ENCODE assay signal across 8 cellular contexts in the genomic region with DNA sequence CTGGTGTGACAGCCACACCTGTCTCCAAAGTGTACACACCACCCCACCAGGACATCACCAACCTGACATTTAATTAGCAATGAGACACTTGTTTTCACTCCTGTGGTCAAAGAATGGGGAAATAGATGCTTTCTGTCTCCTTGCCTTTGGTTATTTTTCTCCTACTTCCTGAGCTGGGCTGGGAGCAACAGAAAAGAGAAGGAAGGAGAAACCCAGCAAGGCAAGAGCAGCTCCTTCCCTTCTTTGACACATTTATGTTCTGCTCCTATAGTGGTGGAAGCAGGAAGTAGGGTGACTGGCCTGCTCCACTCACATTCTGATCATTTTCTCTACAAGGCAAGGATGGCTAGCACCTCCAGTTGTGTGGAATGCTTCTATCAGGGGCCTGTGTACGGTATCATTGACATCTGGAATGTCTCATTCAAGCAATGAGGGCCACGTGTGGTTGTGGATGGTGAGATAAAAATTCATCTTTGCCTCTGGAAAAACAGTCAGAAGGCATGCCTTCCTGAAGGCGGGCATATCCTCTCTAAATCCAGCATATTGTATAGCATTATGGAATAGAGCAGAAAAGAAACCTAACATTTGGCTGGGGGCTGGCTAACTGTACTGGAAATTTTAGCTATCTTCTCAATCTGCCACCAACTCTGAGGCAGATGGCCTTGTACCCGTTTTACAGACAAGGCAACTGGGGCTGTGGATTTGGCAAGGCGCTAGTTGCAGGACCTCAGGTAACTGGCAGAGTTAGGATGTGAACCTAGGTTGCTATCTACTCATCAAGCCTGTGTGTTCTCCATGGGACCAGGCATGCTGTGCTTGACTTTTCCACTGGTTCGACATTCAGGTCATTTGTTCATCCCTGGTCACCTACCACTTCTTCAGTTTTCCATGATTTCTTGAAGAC. TPM values are rescaled to one million over a fixed set of nuclear protein-coding genes. Genes with fewer than 3 reads are reported as not detected.
DNase-seq lines count a peak whose midpoint lies in the region; ATAC-seq and TF ChIP-seq lines count a peak whose summit lies in the region.

No MANE protein-coding gene starts in this region.

- H3K36me3 Mint-ChIP-seq in CD4-positive, alpha-beta T cell (ENCODE audit: low read depth), result no peaks in the 10 kb centered on the region
- H3K36me3 Mint-ChIP-seq in MCF 10A (ENCODE audit: insufficient read depth, unreplicated experiment), result no peaks in the 10 kb centered on the region
- H3K36me3 Mint-ChIP-seq in neural progenitor cell, result peaks cover 7% of the 10 kb centered on the region
- no peaks in the 10 kb centered on the region for H3K36me3 Mint-ChIP-seq in endothelial cell (ENCODE audit: low read depth, unreplicated experiment)

- peaks cover 5% of the 10 kb centered on the region for H3K9me3 Mint-ChIP-seq in CD4-positive, alpha-beta T cell
- H3K9me3 Mint-ChIP-seq in MCF 10A (ENCODE audit: unreplicated experiment) (no peaks in the 10 kb centered on the region), neural progenitor cell (peaks cover 12% of the 10 kb centered on the region), endothelial cell (ENCODE audit: unreplicated experiment) (no peaks in the 10 kb centered on the region)

- peak overlapping the region; percentile 94 for H3K27ac Mint-ChIP-seq in CD4-positive, alpha-beta T cell
- H3K27ac Mint-ChIP-seq in MCF 10A (ENCODE audit: low read depth, unreplicated experiment) (peak overlapping the region; percentile 99), neural progenitor cell (peak overlapping the region; percentile 74), endothelial cell (ENCODE audit: unreplicated experiment) (no peak overlapping the region)

- no peaks in the 10 kb centered on the region for H3K79me2 ChIP-seq in neural progenitor cell (ENCODE audit: low read depth)

- no peaks in the 10 kb centered on the region for H4K20me1 ChIP-seq in neural progenitor cell (ENCODE audit: low read depth)

- CTCF ChIA-PET in CD4-positive, alpha-beta T cell (lab: Charles Lee), result interaction anchor here (0.8 to 2.3 kb wide), 4 partner anchors 11 to 56 kb away, joined by 4 to 14 read pairs (median 4); a partner anchor contains a TSS
- CTCF ChIA-PET in MCF 10A (lab: Yijun Ruan, JAX), result interaction anchor here (0.7 to 2.7 kb wide), 9 partner anchors 10 to 57 kb away, joined by 3 to 15 read pairs (median 7); no protein-coding TSS in a partner anchor

- no peak overlapping the region for H3K4me2 ChIP-seq in neural progenitor cell

- H3K4me3 ChIP-seq in neural progenitor cell, result no peak overlapping the region

- POLR2A ChIA-PET in CD4-positive, alpha-beta T cell (lab: Charles Lee), result interaction anchor here (1.1 to 2.2 kb wide), 4 partner anchors 25 to 270 kb away, joined by 4 to 12 read pairs (median 8); a partner anchor contains a TSS
- POLR2A ChIA-PET in MCF 10A (lab: Yijun Ruan, JAX), result interaction anchor here (0.6 to 9.3 kb wide), 20 partner anchors 9 to 86 kb away, joined by 3 to 385 read pairs (median 15); a partner anchor contains a TSS

- H2AFZ ChIP-seq in neural progenitor cell (replicated peaks), result no peak overlapping the region

- ATAC-seq in CD4-positive, alpha-beta T cell (ENCODE audit: poor library complexity), result no peak

- DNase-seq in CD4-positive, alpha-beta T cell, result no peak
- DNase-seq in NCI-H69 (lab: John Stamatoyannopoulos, UW) (peak; percentile 42), MCF 10A (ENCODE audit: unreplicated experiment) (no peak), neural progenitor cell (ENCODE audit: low spot score) (no peak), T1000 (lab: John Stamatoyannopoulos, UW) (no peak), HuH-7 (ENCODE audit: low spot score) (no peak), endothelial cell (ENCODE audit: low spot score) (no peak), NCI-H2196 (lab: John Stamatoyannopoulos, UW; ENCODE audit: unreplicated experiment) (no peak)

- H3K27me3 Mint-ChIP-seq in CD4-positive, alpha-beta T cell, result no peaks in the 10 kb centered on the region
- no peaks in the 10 kb centered on the region for H3K27me3 Mint-ChIP-seq in MCF 10A (ENCODE audit: insufficient read depth, unreplicated experiment)
- peaks cover 14% of the 10 kb centered on the region for H3K27me3 Mint-ChIP-seq in neural progenitor cell (ENCODE audit: insufficient read depth, low read depth)
- H3K27me3 Mint-ChIP-seq in endothelial cell (ENCODE audit: unreplicated experiment), result no peaks in the 10 kb centered on the region

- H3K9me3 ChIP-seq in CD4-positive, alpha-beta T cell (ENCODE audit: control insufficient read depth, low read length), result no peaks in the 10 kb centered on the region
- H3K9me3 ChIP-seq in neural progenitor cell (ENCODE audit: low read depth), result no peaks in the 10 kb centered on the region

- H3K4me3 Mint-ChIP-seq in CD4-positive, alpha-beta T cell, result no peak overlapping the region
- H3K4me3 Mint-ChIP-seq in MCF 10A (ENCODE audit: unreplicated experiment), result peak overlapping the region; percentile 81
- no peak overlapping the region for H3K4me3 Mint-ChIP-seq in neural progenitor cell
- H3K4me3 Mint-ChIP-seq in endothelial cell (ENCODE audit: unreplicated experiment), result no peak overlapping the region

- peak overlapping the region; percentile 39 for H3K27ac ChIP-seq in CD4-positive, alpha-beta T cell (ENCODE audit: low read depth, low read length)
- no peak overlapping the region for H3K27ac ChIP-seq in neural progenitor cell

- peaks cover 48% of the 10 kb centered on the region for H3K4me1 Mint-ChIP-seq in CD4-positive, alpha-beta T cell (ENCODE audit: low read depth)
- H3K4me1 Mint-ChIP-seq in MCF 10A (ENCODE audit: insufficient read depth, unreplicated experiment), result peaks cover 32% of the 10 kb centered on the region
- peaks cover 43% of the 10 kb centered on the region for H3K4me1 Mint-ChIP-seq in neural progenitor cell
- peaks cover 8% of the 10 kb centered on the region for H3K4me1 Mint-ChIP-seq in endothelial cell (ENCODE audit: unreplicated experiment)

- no peaks in the 10 kb centered on the region for H3K36me3 ChIP-seq in neural progenitor cell

- no TSS peak for BruUV-seq in MCF 10A (replicated peaks; lab: Mats Ljungman, UMichigan)

- H3F3A ChIP-seq in neural progenitor cell (ENCODE audit: low read depth), result peaks cover 40% of the 10 kb centered on the region

- no peak overlapping the region for H3K9ac ChIP-seq in neural progenitor cell

- peaks cover 20% of the 10 kb centered on the region for H3K4me1 ChIP-seq in neural progenitor cell

- intact Hi-C loops in CD4-positive, alpha-beta T cell (cut with DNase I, micrococcal nuclease), result no loop called here
- intact Hi-C loops in MCF 10A (cut with micrococcal nuclease), result no loop called here

- no peaks in the 10 kb centered on the region for H3K27me3 ChIP-seq in CD4-positive, alpha-beta T cell (ENCODE audit: control insufficient read depth, insufficient read depth, low read length)
- no peaks in the 10 kb centered on the region for H3K27me3 ChIP-seq in neural progenitor cell

- TF ChIP-seq CTCF in CD4-positive, alpha-beta T cell (IDR thresholded peaks at IDR 0.05), result no peak
- no peak for TF ChIP-seq CTCF in MCF 10A (IDR thresholded peaks at IDR 0.05; ENCODE audit: unreplicated experiment)
- no peak for TF ChIP-seq CTCF in neural progenitor cell (IDR thresholded peaks at IDR 0.05)
- no peak for TF ChIP-seq CTCF in endothelial cell (IDR thresholded peaks at IDR 0.05; ENCODE audit: unreplicated experiment)

RNA-seq across cellular contexts. Expression of a gene that starts 24.7 kb away (rescaled TPM):
- 10 to 100 TPM; 11.7 to 12.1 TPM for total RNA-seq in CD4-positive, alpha-beta T cell
- total RNA-seq in MCF 10A (2022) (154 and 178 TPM in 2 replicates), neural progenitor cell (ENCODE audit: low replicate concordance) (0.99 TPM in 1 of 2 replicates, not detected in the other), endothelial cell (ENCODE audit: unreplicated experiment) (4.1 TPM)

RNA-seq across cellular contexts. Expression of a gene that starts 52.9 kb away (rescaled TPM):
- total RNA-seq in CD4-positive, alpha-beta T cell, result 100 to 1,000 TPM; 198 to 207 TPM
- 118 and 123 TPM in 2 replicates for total RNA-seq in MCF 10A (2022)
- total RNA-seq in neural progenitor cell (ENCODE audit: low replicate concordance), result 72.6 and 125 TPM in 2 replicates
- 106 TPM for total RNA-seq in endothelial cell (ENCODE audit: unreplicated experiment)

Comparison
In these comparisons a context has a peak if more than half of its experiments do, and no peak if none do; other contexts are left out.
1. RNA of a gene that starts 24.7 kb away (total RNA-seq): 154 to 178 TPM in MCF 10A; 11.7 to 12.1 TPM in CD4-positive, alpha-beta T cell, 4.1 TPM in endothelial cell (single experiment) and 0.99 TPM in neural progenitor cell; every median in the first group is over 10 times any median in the second.